In genomic region chr3:50401973-50402372, GRCh38 we compare ENCODE assay signal across 25 cellular contexts. TPM values are rescaled to one million over a fixed set of nuclear protein-coding genes. Genes with fewer than 3 reads are reported as not detected.
DNase-seq lines count a peak whose midpoint lies in the region; ATAC-seq and TF ChIP-seq lines count a peak whose summit lies in the region.
"Had no signal": no experiment of that assay in that cellular context is flagged by ENCODE, and none has a peak within 500 bp of the region (broad histone marks: within the 10 kb centered on the region; RNA-seq: fewer than 3 reads in every experiment).

No MANE protein-coding gene starts in this region.

- DNase-seq in DMS79 treated with DMSO at 0.1 percent for 48 hours (lab: John Stamatoyannopoulos, UW): peak; percentile 25
- DNase-seq in colonic mucosa: peak; percentile 25
- peak in 1 of 3 donors; percentile 63 for DNase-seq in mucosa of descending colon
- DNase-seq in NCI-H2029 (lab: John Stamatoyannopoulos, UW): no peak
- DNase-seq in activated CD4-positive, alpha-beta T cell treated with anti-CD3 and anti-CD28 coated beads, Interleukin-2, amount 50 U/mL, for 4 hours: no peak
- DNase-seq in NCI-H226: no peak
- DNase-seq in DMS53 (lab: John Stamatoyannopoulos, UW): no peak
- DNase-seq: C1 segment of cervical spinal cord, COR-L47, DND-41, GM23248, H7, KBM-7, MG63, NCI-H1092, NCI-H1417 treated with DMSO at 0.1 percent for 48 hours, NCI-H1694 treated with DMSO at 0.1 percent for 48 hours, NCI-H2081 treated with DMSO at 0.1 percent for 48 hours, NCI-H446, NCI-H524 treated with DMSO at 0.1 percent for 48 hours, NCI-H774, SHP77 treated with DMSO at 0.1 percent for 48 hours, T-helper 1 cell had no signal

- peak; percentile 44 for ATAC-seq in mucosa of descending colon
- ATAC-seq: Panc1 had no signal

- no peaks in the 10 kb centered on the region for H3K27me3 ChIP-seq in BLaER1
- H3K27me3 ChIP-seq in colonic mucosa: no peaks in the 10 kb centered on the region
- H3K27me3 ChIP-seq: MG63 had no signal

- H3K4me2 ChIP-seq in BLaER1: peak overlapping the region; percentile 43; the same call in 1 of the 2 replicates

- H4K20me1 ChIP-seq in BLaER1: peaks cover 19% of the 10 kb centered on the region

- H3K9ac ChIP-seq in BLaER1: no peak overlapping the region
- no peak overlapping the region for H3K9ac ChIP-seq in colonic mucosa (ENCODE audit: low read depth in 2 of 2, low read length in 2 of 2)
- H3K9ac ChIP-seq: GM23248 had no signal

- H3K9me3 ChIP-seq in BLaER1 (no peaks in the 10 kb centered on the region), colonic mucosa (no peaks in the 10 kb centered on the region), mucosa of descending colon (no peaks in the 10 kb centered on the region)
- H3K9me3 ChIP-seq: MG63 had no signal

- H3K4me3 ChIP-seq in BLaER1: no peak overlapping the region
- H3K4me3 ChIP-seq in colonic mucosa: no peak overlapping the region
- H3K4me3 ChIP-seq in mucosa of descending colon: no peak overlapping the region
- H3K4me3 ChIP-seq: GM23248, MG63 had no signal

- intact Hi-C loops in colonic mucosa (cut with DNase I) (no loop called here), mucosa of descending colon (cut with DNase I, micrococcal nuclease) (no loop called here)

- TF ChIP-seq CTCF in colonic mucosa (IDR thresholded peaks at IDR 0.05): no peak
- TF ChIP-seq CTCF in mucosa of descending colon (IDR thresholded peaks at IDR 0.05): no peak

- H3K36me3 ChIP-seq in BLaER1: no peaks in the 10 kb centered on the region
- no peaks in the 10 kb centered on the region for H3K36me3 ChIP-seq in colonic mucosa
- no peaks in the 10 kb centered on the region for H3K36me3 ChIP-seq in mucosa of descending colon (ENCODE audit: low read depth)
- H3K36me3 ChIP-seq: MG63 had no signal

- H3K27ac ChIP-seq in BLaER1: no peak overlapping the region
- H3K27ac ChIP-seq in colonic mucosa: no peak overlapping the region
- H3K27ac ChIP-seq: GM23248 had no signal

- peaks cover 29% of the 10 kb centered on the region for H3K4me1 ChIP-seq in BLaER1
- no peaks in the 10 kb centered on the region for H3K4me1 ChIP-seq in colonic mucosa
- no peaks in the 10 kb centered on the region for H3K4me1 ChIP-seq in mucosa of descending colon (ENCODE audit: low read depth)

RNA-seq across cellular contexts. Expression of gene TMEM115, which starts 42.7 kb away (rescaled TPM):
- total RNA-seq in colonic mucosa: 10 to 100 TPM; 42.1 to 45.0 TPM
- total RNA-seq in mucosa of descending colon: 10 to 100 TPM; 41.4 to 51.6 (median 41.4) TPM

RNA-seq across cellular contexts. Expression of gene CYB561D2, which starts 51.3 kb away (rescaled TPM):
- 10 to 100 TPM; 30.9 to 46.2 TPM for total RNA-seq in colonic mucosa
- total RNA-seq in mucosa of descending colon: 10 to 100 TPM; 20.5 to 37.6 (median 36.7) TPM

RNA-seq across cellular contexts. Expression of gene NPRL2, which starts 51.4 kb away (rescaled TPM):
- total RNA-seq in colonic mucosa (10 to 100 TPM; 23.2 to 29.6 TPM), mucosa of descending colon (10 to 100 TPM; 20.2 to 32.9 (median 25.0) TPM)

RNA-seq across cellular contexts. Expression of gene ZMYND10, which starts 56.4 kb away (rescaled TPM):
- 1 to 10 TPM in 1 of 2 donors, under 1 TPM in 1; 0.37 to 1.5 TPM for total RNA-seq in colonic mucosa
- total RNA-seq in mucosa of descending colon: under 1 TPM; 0.20 to 0.60 (median 0.31) TPM

Comparison
In these comparisons a context has a peak if more than half of its experiments do, and no peak if none do; other contexts are left out.
1. DNase-seq: peak in DMS79 treated with DMSO at 0.1 percent for 48 hours (single experiment) and colonic mucosa (single experiment); none in NCI-H2029 (single experiment), activated CD4-positive, alpha-beta T cell treated with anti-CD3 and anti-CD28 coated beads, Interleukin-2, amount 50 U/mL, for 4 hours (0 of 2), NCI-H226 (single experiment) and DMS53 (single experiment).